Comparison of ENCODE assay signal across 9 cellular contexts in genomic region chr19:51531349-51532315, GRCh38. TPM values are rescaled to one million over a fixed set of nuclear protein-coding genes. Genes with fewer than 3 reads are reported as not detected.
DNase-seq lines count a peak whose midpoint lies in the region; ATAC-seq, FAIRE-seq and TF ChIP-seq lines count a peak whose summit lies in the region.
"Had no signal": no experiment of that assay in that cellular context is flagged by ENCODE, and none has a peak within 500 bp of the region (broad histone marks: within the 10 kb centered on the region; RNA-seq: fewer than 3 reads in every experiment).

Gene SIGLEC6 (minus strand): TSS chr19:51531670. CDS start chr19:51531648, 22 bp downstream.

- no peaks in the 10 kb centered on the region for H3K36me3 ChIP-seq in ovary

- TF ChIP-seq CTCF in ovary (IDR thresholded peaks at IDR 0.05): no peak

- POLR2A ChIA-PET in activated CD4-positive, alpha-beta memory T cell treated with anti-CD3 and anti-CD28 coated beads, Interleukin-2, amount 10 ng/mL, durations not matched to agents 7 days and 5 days (lab: Charles Lee): no interaction called here
- POLR2A ChIA-PET in naive thymus-derived CD8-positive, alpha-beta T cell (lab: Charles Lee): no interaction called here

- no peaks in the 10 kb centered on the region for H3K4me1 ChIP-seq in ovary (ENCODE audit: insufficient read depth)

- H3K27ac Mint-ChIP-seq in activated CD4-positive, alpha-beta memory T cell treated with anti-CD3 and anti-CD28 coated beads, Interleukin-2, amount 10 ng/mL, durations not matched to agents 7 days and 5 days: no peak within 1 kb of the TSS
- H3K27ac Mint-ChIP-seq in naive thymus-derived CD8-positive, alpha-beta T cell: peak within 1 kb of the TSS in 1 of 10 donors; percentile 83

- no peaks in the 10 kb centered on the region for H3K9me3 Mint-ChIP-seq in activated CD4-positive, alpha-beta memory T cell treated with anti-CD3 and anti-CD28 coated beads, Interleukin-2, amount 10 ng/mL, durations not matched to agents 7 days and 5 days
- H3K9me3 Mint-ChIP-seq in naive thymus-derived CD8-positive, alpha-beta T cell: peaks cover 1 to 20% (median 11%) of the 10 kb centered on the region in 9 donors

- H3K27me3 Mint-ChIP-seq in activated CD4-positive, alpha-beta memory T cell treated with anti-CD3 and anti-CD28 coated beads, Interleukin-2, amount 10 ng/mL, durations not matched to agents 7 days and 5 days: peaks cover 60% of the 10 kb centered on the region
- H3K27me3 Mint-ChIP-seq in naive thymus-derived CD8-positive, alpha-beta T cell: peaks cover 21 to 84% (median 49%) of the 10 kb centered on the region in 5 donors

- H3K4me1 Mint-ChIP-seq in activated CD4-positive, alpha-beta memory T cell treated with anti-CD3 and anti-CD28 coated beads, Interleukin-2, amount 10 ng/mL, durations not matched to agents 7 days and 5 days: peaks cover 8% of the 10 kb centered on the region
- H3K4me1 Mint-ChIP-seq in naive thymus-derived CD8-positive, alpha-beta T cell: peaks cover 0 to 11% (median 0%) of the 10 kb centered on the region in 4 donors

- H3K4me3 ChIP-seq in ovary: no peak within 1 kb of the TSS

- no peak within 1 kb of the TSS for H3K27ac ChIP-seq in ovary

- ATAC-seq in HG02885 (IDR thresholded peaks at IDR 0.05; ENCODE audit: poor library complexity, unreplicated experiment): peak; percentile 89
- peak; percentile 30 to 52 for ATAC-seq in naive thymus-derived CD8-positive, alpha-beta T cell
- no peak for ATAC-seq in GM19035 (IDR thresholded peaks at IDR 0.05; ENCODE audit: unreplicated experiment)
- no peak for ATAC-seq in GM21447 (IDR thresholded peaks at IDR 0.05; ENCODE audit: unreplicated experiment)

- FAIRE-seq in GM18507 (lab: Jason Lieb, UNC): peak; percentile 84

- CTCF ChIA-PET in activated CD4-positive, alpha-beta memory T cell treated with anti-CD3 and anti-CD28 coated beads, Interleukin-2, amount 10 ng/mL, durations not matched to agents 7 days and 5 days (lab: Charles Lee): no interaction called here

- DNase-seq in GM18507 (ENCODE audit: extremely low spot score, insufficient read length, low read depth) (peak; percentile 39), ovary (no peak)
- DNase-seq in activated CD4-positive, alpha-beta memory T cell treated with anti-CD3 and anti-CD28 coated beads, Interleukin-2, amount 10 ng/mL, durations not matched to agents 7 days and 5 days: peak; percentile 32
- peak in 1 of 10 donors; percentile 25 for DNase-seq in naive thymus-derived CD8-positive, alpha-beta T cell
- DNase-seq in effector CD4-positive, alpha-beta T cell: no peak

- no peak for TF ChIP-seq EP300 in ovary (IDR thresholded peaks at IDR 0.05)

- no peaks in the 10 kb centered on the region for H3K9me3 ChIP-seq in ovary

- WGBS in ovary, 3 donors: 30 to 35% (median 33%) methylated on average over 25 of the region's 25 CpGs

- no peak within 1 kb of the TSS for H3K4me3 Mint-ChIP-seq in activated CD4-positive, alpha-beta memory T cell treated with anti-CD3 and anti-CD28 coated beads, Interleukin-2, amount 10 ng/mL, durations not matched to agents 7 days and 5 days
- no peak within 1 kb of the TSS for H3K4me3 Mint-ChIP-seq in naive thymus-derived CD8-positive, alpha-beta T cell

- no peaks in the 10 kb centered on the region for H3K27me3 ChIP-seq in ovary

- intact Hi-C loops in ovary (cut with DNase I): no loop called here

- no peaks in the 10 kb centered on the region for H3K36me3 Mint-ChIP-seq in activated CD4-positive, alpha-beta memory T cell treated with anti-CD3 and anti-CD28 coated beads, Interleukin-2, amount 10 ng/mL, durations not matched to agents 7 days and 5 days (ENCODE audit: low read depth)
- peaks cover 0 to 11% (median 7%) of the 10 kb centered on the region in 3 donors for H3K36me3 Mint-ChIP-seq in naive thymus-derived CD8-positive, alpha-beta T cell

- TF ChIP-seq POLR2A in ovary (IDR thresholded peaks at IDR 0.05): no peak

RNA-seq across cellular contexts. Expression of gene SIGLEC6, which starts in this region (rescaled TPM):
- total RNA-seq in activated CD4-positive, alpha-beta memory T cell treated with anti-CD3 and anti-CD28 coated beads, Interleukin-2, amount 10 ng/mL, durations not matched to agents 7 days and 5 days: under 1 TPM; 0.15 to 0.48 TPM
- under 1 TPM in 1 of 2 experiments, not detected in 1; 0.26 TPM for total RNA-seq in naive thymus-derived CD8-positive, alpha-beta T cell
- polyA plus RNA-seq in naive thymus-derived CD8-positive, alpha-beta T cell: not detected
- under 1 TPM in 2 of 7 donors, not detected in 5; 0.40 to 0.45 TPM for total RNA-seq in ovary
- polyA plus RNA-seq in ovary: under 1 TPM; 0.19 to 0.67 TPM
- total RNA-seq: fibroblast of villous mesenchyme had no signal

Comparison
In these comparisons a context has a peak if more than half of its experiments do, and no peak if none do; other contexts are left out.
1. Peak in DNase-seq in activated CD4-positive, alpha-beta memory T cell treated with anti-CD3 and anti-CD28 coated beads, Interleukin-2, amount 10 ng/mL, durations not matched to agents 7 days and 5 days; RNA of the gene not detected or under 1 TPM.
2. Peak in ATAC-seq in naive thymus-derived CD8-positive, alpha-beta T cell; RNA of the gene not detected or under 1 TPM.